Comparison of ENCODE assay signal across 8 cellular contexts in the genomic region with DNA sequence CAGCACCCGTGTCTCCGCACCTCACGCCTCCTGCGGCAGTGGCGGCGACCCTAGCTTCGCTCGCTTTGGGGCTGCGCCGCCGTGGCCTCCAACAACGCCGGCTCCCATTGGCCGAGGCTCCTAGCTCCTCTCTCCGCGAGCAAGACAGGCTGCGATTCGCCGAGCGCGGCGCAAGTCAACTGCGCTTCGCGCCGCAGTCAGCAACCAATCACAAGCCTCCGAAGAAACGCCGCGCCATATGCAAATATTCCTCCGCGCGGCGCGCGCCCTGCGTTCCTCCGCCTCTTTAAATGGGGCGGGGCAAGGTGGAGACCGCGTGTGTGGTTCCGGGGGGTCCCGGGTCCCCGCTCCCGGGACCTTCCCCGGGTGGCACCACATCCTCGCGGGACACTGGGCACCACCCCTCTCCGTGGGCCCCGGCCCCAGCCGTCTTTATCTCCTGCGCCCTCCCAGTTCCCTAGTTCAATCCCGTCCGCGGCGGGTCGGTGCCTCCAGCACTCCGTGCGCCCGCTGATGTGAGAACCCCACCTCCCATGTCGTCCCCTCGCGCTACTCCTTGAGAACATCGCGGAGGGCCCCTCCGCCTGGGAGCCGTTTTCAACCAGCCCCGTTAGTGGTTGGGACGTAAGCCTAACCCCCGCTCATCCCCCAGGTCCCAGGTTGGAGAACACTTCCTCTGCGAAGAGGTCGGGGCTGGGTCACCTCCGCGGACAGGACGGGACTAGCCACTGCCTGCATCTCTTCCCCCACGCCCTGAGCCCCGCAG. TPM values are rescaled to one million over a fixed set of nuclear protein-coding genes. Genes with fewer than 3 reads are reported as not detected.
A peak's percentile ranks its signal among the peaks of the same experiment; 100 is the strongest.
DNase-seq lines count a peak whose midpoint lies in the region; ATAC-seq and TF ChIP-seq lines count a peak whose summit lies in the region.

A gene with protein sequence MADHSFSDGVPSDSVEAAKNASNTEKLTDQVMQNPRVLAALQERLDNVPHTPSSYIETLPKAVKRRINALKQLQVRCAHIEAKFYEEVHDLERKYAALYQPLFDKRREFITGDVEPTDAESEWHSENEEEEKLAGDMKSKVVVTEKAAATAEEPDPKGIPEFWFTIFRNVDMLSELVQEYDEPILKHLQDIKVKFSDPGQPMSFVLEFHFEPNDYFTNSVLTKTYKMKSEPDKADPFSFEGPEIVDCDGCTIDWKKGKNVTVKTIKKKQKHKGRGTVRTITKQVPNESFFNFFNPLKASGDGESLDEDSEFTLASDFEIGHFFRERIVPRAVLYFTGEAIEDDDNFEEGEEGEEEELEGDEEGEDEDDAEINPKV (minus strand): TSS at position 96 of the 766 bp plus-strand sequence. CDS start 13,109 bp downstream, outside the sequence.

- H3K36me3 ChIP-seq in DND-41 (ENCODE audit: insufficient read depth, low read length): peaks cover 13% of the 10 kb centered on the region
- H3K36me3 ChIP-seq in GM23248 (ENCODE audit: low read depth): no peaks in the 10 kb centered on the region
- H3K36me3 ChIP-seq in naive thymus-derived CD4-positive, alpha-beta T cell (ENCODE audit: control insufficient read depth in 2 of 3, insufficient read depth in 3 of 3, low read length in 3 of 3): peaks cover 0 to 9% (median 0%) of the 10 kb centered on the region in 3 experiments

- peaks cover 30% of the 10 kb centered on the region for H3K4me1 Mint-ChIP-seq in activated T-helper 1 cell treated with anti-CD3 and anti-CD28 coated beads, Interleukin-12 subunit alpha, Interleukin-12 subunit beta, Interleukin-2, Interleukin-4 antibody, amounts not matched to agents 30 ng/mL and 10 ng/mL and 1 ng/mL, durations not matched to agents 14 hours and 24 hours and 36 hours (ENCODE audit: low read depth)
- H3K4me1 Mint-ChIP-seq in naive thymus-derived CD4-positive, alpha-beta T cell: peaks cover 23 to 36% (median 27%) of the 10 kb centered on the region in 7 donors
- peaks cover 20 to 38% of the 10 kb centered on the region in 2 donors for H3K4me1 Mint-ChIP-seq in stimulated activated naive B cell treated with anti-CD40 and anti-IgM and Interleukin-4, amounts not matched to agents 10 μg/mL and 1 μg/mL and 100 μg/mL, for 72 hours

- POLR2A ChIA-PET in naive thymus-derived CD4-positive, alpha-beta T cell (lab: Charles Lee): interaction anchor here (0.5 to 8.3 kb wide), 8 partner anchors 11 to 592 kb away, joined by 3 to 142 read pairs (median 4); partner anchors contain the start of genes CARS1 and TSSC4

- WGBS in GM23248 (ENCODE audit: low coverage in 1 of 2, low lambda C conversion rate in 2 of 2, missing lambda C conversion rate in 2 of 2), 2 experiments: 1% methylated on average over 62 to 77 of the region's 77 CpGs

- H3K9me3 Mint-ChIP-seq in activated T-helper 1 cell treated with anti-CD3 and anti-CD28 coated beads, Interleukin-12 subunit alpha, Interleukin-12 subunit beta, Interleukin-2, Interleukin-4 antibody, amounts not matched to agents 30 ng/mL and 10 ng/mL and 1 ng/mL, durations not matched to agents 14 hours and 24 hours and 36 hours: no peaks in the 10 kb centered on the region
- H3K9me3 Mint-ChIP-seq in naive thymus-derived CD4-positive, alpha-beta T cell: peaks cover 0 to 3% (median 0%) of the 10 kb centered on the region in 11 donors
- no peaks in the 10 kb centered on the region for H3K9me3 Mint-ChIP-seq in stimulated activated naive B cell treated with anti-CD40 and anti-IgM and Interleukin-4, amounts not matched to agents 10 μg/mL and 1 μg/mL and 100 μg/mL, for 72 hours

- peak within 1 kb of the TSS; percentile 97 for H2AFZ ChIP-seq in DND-41 (ENCODE audit: low read depth, low read length)
- H2AFZ ChIP-seq in GM23248: peak within 1 kb of the TSS; percentile 90

- H3K27ac Mint-ChIP-seq in activated T-helper 1 cell treated with anti-CD3 and anti-CD28 coated beads, Interleukin-12 subunit alpha, Interleukin-12 subunit beta, Interleukin-2, Interleukin-4 antibody, amounts not matched to agents 30 ng/mL and 10 ng/mL and 1 ng/mL, durations not matched to agents 14 hours and 24 hours and 36 hours: peak within 1 kb of the TSS; percentile 99
- H3K27ac Mint-ChIP-seq in naive thymus-derived CD4-positive, alpha-beta T cell: peak within 1 kb of the TSS; percentile 92 to 99 (median 97)
- H3K27ac Mint-ChIP-seq in stimulated activated naive B cell treated with anti-CD40 and anti-IgM and Interleukin-4, amounts not matched to agents 10 μg/mL and 1 μg/mL and 100 μg/mL, for 72 hours: peak within 1 kb of the TSS; percentile 99

- H3K27me3 ChIP-seq in DND-41 (ENCODE audit: insufficient read depth, low read length, poor library complexity) (no peaks in the 10 kb centered on the region), GM23248 (replicated peaks; ENCODE audit: insufficient read depth) (no peaks in the 10 kb centered on the region)
- no peaks in the 10 kb centered on the region for H3K27me3 ChIP-seq in naive thymus-derived CD4-positive, alpha-beta T cell (ENCODE audit: control insufficient read depth in 2 of 2, insufficient read depth in 2 of 2, low read length in 2 of 2)

- H3K79me2 ChIP-seq in DND-41 (ENCODE audit: insufficient read depth, low read length) (peaks cover 54% of the 10 kb centered on the region), GM23248 (ENCODE audit: insufficient read depth) (peaks cover 42% of the 10 kb centered on the region)

- CTCF ChIA-PET in naive thymus-derived CD4-positive, alpha-beta T cell (lab: Charles Lee): interaction anchor here (0.9 to 1.0 kb wide), 3 partner anchors 9 to 22 kb away, joined by 3 to 11 read pairs (median 5); no protein-coding TSS in a partner anchor

- DNase-seq in DND-41 (peak; percentile 98), GM23248 (peak; percentile 99), Kasumi-1 (lab: John Stamatoyannopoulos, UW) (peak; percentile 97), RPMI7951 (ENCODE audit: low read depth) (peak; percentile 93), fibroblast of gingiva (ENCODE audit: low read depth) (peak; percentile 94)
- peak; percentile 95 for DNase-seq in activated T-helper 1 cell treated with anti-CD3 and anti-CD28 coated beads, Interleukin-12 subunit alpha, Interleukin-12 subunit beta, Interleukin-2, Interleukin-4 antibody, amounts not matched to agents 30 ng/mL and 10 ng/mL and 1 ng/mL, durations not matched to agents 14 hours and 24 hours and 36 hours (ENCODE audit: low spot score)
- DNase-seq in naive thymus-derived CD4-positive, alpha-beta T cell: peak; percentile 88 to 97 (median 95)
- DNase-seq in stimulated activated naive B cell treated with anti-CD40 and anti-IgM and Interleukin-4, amounts not matched to agents 10 μg/mL and 1 μg/mL and 100 μg/mL, for 72 hours: peak; percentile 97

- H3K4me3 ChIP-seq in DND-41 (ENCODE audit: low read depth in 1 of 2, low read length in 2 of 2): peak within 1 kb of the TSS; percentile 74 to 99
- H3K4me3 ChIP-seq in GM23248: peak within 1 kb of the TSS; percentile 83
- H3K4me3 ChIP-seq in naive thymus-derived CD4-positive, alpha-beta T cell (ENCODE audit: low read length): peak within 1 kb of the TSS; percentile 93

- in situ Hi-C loops in GM23248 (cut with MboI): no loop called here

- H4K20me1 ChIP-seq in DND-41 (ENCODE audit: insufficient read depth, low read length) (peaks cover 34% of the 10 kb centered on the region), GM23248 (ENCODE audit: insufficient read depth) (no peaks in the 10 kb centered on the region)

- intact Hi-C loops in activated T-helper 1 cell treated with anti-CD3 and anti-CD28 coated beads, Interleukin-12 subunit alpha, Interleukin-12 subunit beta, Interleukin-2, Interleukin-4 antibody, amounts not matched to agents 30 ng/mL and 10 ng/mL and 1 ng/mL, durations not matched to agents 14 hours and 24 hours and 36 hours (cut with micrococcal nuclease): loop anchor here (1.0 to 10.0 kb wide), 7 partner anchors 22 to 1138 kb away; partner anchors contain the start of genes CARS1, LSP1, NUP98 and TSSC4
- intact Hi-C loops in naive thymus-derived CD4-positive, alpha-beta T cell (cut with micrococcal nuclease): loop anchor here (1.0 to 5.0 kb wide), 13 partner anchors 22 to 592 kb away; partner anchors contain the start of genes CARS1 (in 2 of the 2), CDKN1C (in 2 of the 2), TSSC4 (in 2 of the 2) and ZNF195 (in 2 of the 2)

- peaks cover 17% of the 10 kb centered on the region for H3K36me3 Mint-ChIP-seq in activated T-helper 1 cell treated with anti-CD3 and anti-CD28 coated beads, Interleukin-12 subunit alpha, Interleukin-12 subunit beta, Interleukin-2, Interleukin-4 antibody, amounts not matched to agents 30 ng/mL and 10 ng/mL and 1 ng/mL, durations not matched to agents 14 hours and 24 hours and 36 hours (ENCODE audit: low read depth)
- peaks cover 0 to 31% (median 4%) of the 10 kb centered on the region in 5 donors for H3K36me3 Mint-ChIP-seq in naive thymus-derived CD4-positive, alpha-beta T cell
- peaks cover 12 to 14% of the 10 kb centered on the region in 2 donors for H3K36me3 Mint-ChIP-seq in stimulated activated naive B cell treated with anti-CD40 and anti-IgM and Interleukin-4, amounts not matched to agents 10 μg/mL and 1 μg/mL and 100 μg/mL, for 72 hours

- H3K27ac ChIP-seq in DND-41 (ENCODE audit: low read length) (peak within 1 kb of the TSS; percentile 85), GM23248 (peak within 1 kb of the TSS; percentile 84)
- peak within 1 kb of the TSS; percentile 90 for H3K27ac ChIP-seq in naive thymus-derived CD4-positive, alpha-beta T cell (ENCODE audit: low read depth, low read length)

- peaks cover 13% of the 10 kb centered on the region for H3F3A ChIP-seq in GM23248 (ENCODE audit: insufficient read depth)

- peaks cover 42% of the 10 kb centered on the region for H3K4me1 ChIP-seq in DND-41 (ENCODE audit: insufficient read depth, low read length)
- H3K4me1 ChIP-seq in GM23248 (ENCODE audit: insufficient read depth): peaks cover 30% of the 10 kb centered on the region
- peaks cover 2 to 4% of the 10 kb centered on the region in 2 donors for H3K4me1 ChIP-seq in naive thymus-derived CD4-positive, alpha-beta T cell (ENCODE audit: control insufficient read depth in 2 of 2, insufficient read depth in 2 of 2, low read length in 2 of 2)

- no peak for TF ChIP-seq CTCF in DND-41 (IDR thresholded peaks at IDR 0.05; ENCODE audit: borderline replicate concordance, extremely low read depth, low read length, poor library complexity, severe bottlenecking)

- H3K9ac ChIP-seq in DND-41 (ENCODE audit: low read depth, low read length): peak within 1 kb of the TSS; percentile 94
- H3K9ac ChIP-seq in GM23248: peak within 1 kb of the TSS; percentile 91

- H3K9me2 ChIP-seq in GM23248 (ENCODE audit: insufficient read depth): no peaks in the 10 kb centered on the region

- no peaks in the 10 kb centered on the region for H3K27me3 Mint-ChIP-seq in activated T-helper 1 cell treated with anti-CD3 and anti-CD28 coated beads, Interleukin-12 subunit alpha, Interleukin-12 subunit beta, Interleukin-2, Interleukin-4 antibody, amounts not matched to agents 30 ng/mL and 10 ng/mL and 1 ng/mL, durations not matched to agents 14 hours and 24 hours and 36 hours (ENCODE audit: insufficient read depth)
- no peaks in the 10 kb centered on the region for H3K27me3 Mint-ChIP-seq in naive thymus-derived CD4-positive, alpha-beta T cell
- no peaks in the 10 kb centered on the region for H3K27me3 Mint-ChIP-seq in stimulated activated naive B cell treated with anti-CD40 and anti-IgM and Interleukin-4, amounts not matched to agents 10 μg/mL and 1 μg/mL and 100 μg/mL, for 72 hours

- peak within 1 kb of the TSS; percentile 99 for H3K4me3 Mint-ChIP-seq in activated T-helper 1 cell treated with anti-CD3 and anti-CD28 coated beads, Interleukin-12 subunit alpha, Interleukin-12 subunit beta, Interleukin-2, Interleukin-4 antibody, amounts not matched to agents 30 ng/mL and 10 ng/mL and 1 ng/mL, durations not matched to agents 14 hours and 24 hours and 36 hours
- H3K4me3 Mint-ChIP-seq in naive thymus-derived CD4-positive, alpha-beta T cell: peak within 1 kb of the TSS; percentile 94 to 100 (median 98)
- H3K4me3 Mint-ChIP-seq in stimulated activated naive B cell treated with anti-CD40 and anti-IgM and Interleukin-4, amounts not matched to agents 10 μg/mL and 1 μg/mL and 100 μg/mL, for 72 hours: peak within 1 kb of the TSS; percentile 93 to 98

- H3K4me2 ChIP-seq in DND-41 (ENCODE audit: insufficient read depth, low read length) (peak within 1 kb of the TSS; percentile 92), GM23248 (ENCODE audit: unreplicated experiment) (peak within 1 kb of the TSS; percentile 97)

- peak; percentile 90 for ATAC-seq in DND-41 (ENCODE audit: insufficient read depth, low read depth)
- ATAC-seq in naive thymus-derived CD4-positive, alpha-beta T cell: peak; percentile 93
- ATAC-seq in stimulated activated naive B cell treated with anti-CD40 and anti-IgM and Interleukin-4, amounts not matched to agents 10 μg/mL and 1 μg/mL and 100 μg/mL, for 72 hours (replicated peaks): peak; percentile 87 to 89

- H3K9me3 ChIP-seq in DND-41 (ENCODE audit: insufficient read depth, low read length, severe bottlenecking) (no peaks in the 10 kb centered on the region), GM23248 (ENCODE audit: low read depth) (no peaks in the 10 kb centered on the region)
- no peaks in the 10 kb centered on the region for H3K9me3 ChIP-seq in naive thymus-derived CD4-positive, alpha-beta T cell (ENCODE audit: control insufficient read depth in 2 of 3, low read length in 3 of 3)

RNA-seq across cellular contexts. Expression of the gene that starts here (rescaled TPM):
- total RNA-seq in GM23248 (2014; rRNA removed; shearing (Covaris generic)): 57.4 and 68.8 TPM in 2 replicates
- 121 and 122 TPM in 2 replicates for polyA plus RNA-seq in GM23248 (2016; fragmentation: Nextera tagmentation; extraction: Ambion mirVana)
- total RNA-seq in RPMI7951 (2014; rRNA removed; shearing (Covaris generic)): 81.1 and 90.2 TPM in 2 replicates
- total RNA-seq in activated T-helper 1 cell treated with anti-CD3 and anti-CD28 coated beads, Interleukin-12 subunit alpha, Interleukin-12 subunit beta, Interleukin-2, Interleukin-4 antibody, amounts not matched to agents 30 ng/mL and 10 ng/mL and 1 ng/mL, durations not matched to agents 14 hours and 24 hours and 36 hours: 284 and 285 TPM in 2 replicates
- 100 to 1,000 TPM; 245 to 356 (median 294) TPM for total RNA-seq in naive thymus-derived CD4-positive, alpha-beta T cell
- polyA plus RNA-seq in naive thymus-derived CD4-positive, alpha-beta T cell: 100 to 1,000 TPM; 134 to 172 TPM

Comparison
In these comparisons a context has a peak if more than half of its experiments do, and no peak if none do; other contexts are left out.
1. Peak in every context shown above with its lines: DNase-seq, ATAC-seq, H3K4me3 ChIP-seq and H3K27ac ChIP-seq.